ENCODE assay signal across 8 cellular contexts in genomic region chr7:73606801-73607691, GRCh38. TPM values are rescaled to one million over a fixed set of nuclear protein-coding genes. Genes with fewer than 3 reads are reported as not detected.
DNase-seq lines count a peak whose midpoint lies in the region; ATAC-seq and TF ChIP-seq lines count a peak whose summit lies in the region.

No MANE protein-coding gene starts in this region.

- no peaks in the 10 kb centered on the region for H3K9me3 Mint-ChIP-seq in naive thymus-derived CD4-positive, alpha-beta T cell

- no peaks in the 10 kb centered on the region for H3K36me3 ChIP-seq in naive thymus-derived CD4-positive, alpha-beta T cell (ENCODE audit: control insufficient read depth in 2 of 3, insufficient read depth in 3 of 3, low read length in 3 of 3)

- H3K4me1 Mint-ChIP-seq in naive thymus-derived CD4-positive, alpha-beta T cell = peaks cover 0 to 3% (median 0%) of the 10 kb centered on the region in 7 donors

- CTCF ChIA-PET in naive thymus-derived CD4-positive, alpha-beta T cell (lab: Charles Lee) = interaction anchor here (0.6 to 2.8 kb wide), 17 partner anchors 9 to 249 kb away, joined by 3 to 28 read pairs (median 4); partner anchors contain the start of gene ABHD11

- intact Hi-C loops in naive thymus-derived CD4-positive, alpha-beta T cell (cut with micrococcal nuclease) = loop anchor here (1.0 kb wide), 3 partner anchors 60 to 127 kb away; partner anchors contain the start of gene VPS37D (in 2 of the 2)

- H3K27me3 Mint-ChIP-seq in naive thymus-derived CD4-positive, alpha-beta T cell = peaks cover 4 to 41% (median 20%) of the 10 kb centered on the region in 5 donors

- peak; percentile 90 for TF ChIP-seq CTCF in epithelial cell of esophagus (IDR thresholded peaks at IDR 0.05; ENCODE audit: insufficient read depth, low read depth, low read length, missing control alignments)

- no peaks in the 10 kb centered on the region for H3K27me3 ChIP-seq in naive thymus-derived CD4-positive, alpha-beta T cell (ENCODE audit: control insufficient read depth in 2 of 2, insufficient read depth in 2 of 2, low read length in 2 of 2)

- peak; percentile 79 for DNase-seq in NCI-H82 (lab: John Stamatoyannopoulos, UW)
- DNase-seq in NCI-H82 treated with DMSO at 0.1 percent for 48 hours (lab: John Stamatoyannopoulos, UW; ENCODE audit: unreplicated experiment) = no peak
- peak; percentile 26 for DNase-seq in NCI-H2227 treated with DMSO at 0.1 percent for 48 hours (lab: John Stamatoyannopoulos, UW)
- peak; percentile 23 to 66 (median 65) for DNase-seq in activated CD8-positive, alpha-beta memory T cell treated with anti-CD3 and anti-CD28 coated beads for 48 hours (ENCODE audit: low read depth in 2 of 3, low spot score in 2 of 3)
- DNase-seq in epithelial cell of esophagus (ENCODE audit: low read depth) = peak; percentile 29
- DNase-seq in naive thymus-derived CD4-positive, alpha-beta T cell = peak; percentile 42 to 77 (median 61)
- DNase-seq in stimulated activated naive CD4-positive, alpha-beta T cell treated with Interleukin-2 at 50 U/mL for 16 hours (lab: John Stamatoyannopoulos, UW) = peak; percentile 41

- H3K4me1 ChIP-seq in naive thymus-derived CD4-positive, alpha-beta T cell (ENCODE audit: control insufficient read depth in 2 of 2, insufficient read depth in 2 of 2, low read length in 2 of 2) = no peaks in the 10 kb centered on the region

- H3K36me3 Mint-ChIP-seq in naive thymus-derived CD4-positive, alpha-beta T cell = no peaks in the 10 kb centered on the region

- no peak overlapping the region for H3K27ac ChIP-seq in naive thymus-derived CD4-positive, alpha-beta T cell (ENCODE audit: low read depth, low read length)

- POLR2A ChIA-PET in naive thymus-derived CD4-positive, alpha-beta T cell (lab: Charles Lee) = interaction anchor here (1.2 kb wide), 1 partner anchor 28 kb away, joined by 4 read pairs; the partner anchor contains the start of gene TBL2

- no peaks in the 10 kb centered on the region for H3K9me3 ChIP-seq in naive thymus-derived CD4-positive, alpha-beta T cell (ENCODE audit: control insufficient read depth in 2 of 3, low read length in 3 of 3)

- no peak overlapping the region for H3K4me3 ChIP-seq in epithelial cell of esophagus (ENCODE audit: low read length)
- H3K4me3 ChIP-seq in naive thymus-derived CD4-positive, alpha-beta T cell (ENCODE audit: low read length) = no peak overlapping the region

- peak overlapping the region in 1 of 9 donors; percentile 38 for H3K27ac Mint-ChIP-seq in naive thymus-derived CD4-positive, alpha-beta T cell

- no peak overlapping the region for H3K4me3 Mint-ChIP-seq in naive thymus-derived CD4-positive, alpha-beta T cell

- peak; percentile 85 for ATAC-seq in naive thymus-derived CD4-positive, alpha-beta T cell
- no peak for ATAC-seq in GM18505 (IDR thresholded peaks at IDR 0.05; ENCODE audit: unreplicated experiment)

- no peak for TF ChIP-seq POLR2A in GM18505 (IDR thresholded peaks at IDR 0.05; ENCODE audit: borderline replicate concordance, extremely low read depth, insufficient read depth, insufficient read length)

RNA-seq across cellular contexts. Expression of gene MLXIPL, which starts 17.3 kb away (rescaled TPM):
- not detected for total RNA-seq in naive thymus-derived CD4-positive, alpha-beta T cell
- not detected for polyA plus RNA-seq in naive thymus-derived CD4-positive, alpha-beta T cell

RNA-seq across cellular contexts. Expression of gene TBL2, which starts 28.7 kb away (rescaled TPM):
- 10 to 100 TPM; 19.2 to 40.9 (median 32.8) TPM for total RNA-seq in naive thymus-derived CD4-positive, alpha-beta T cell
- 10 to 100 TPM; 21.3 to 29.0 TPM for polyA plus RNA-seq in naive thymus-derived CD4-positive, alpha-beta T cell

RNA-seq across cellular contexts. Expression of gene BCL7B, which starts 49.6 kb away (rescaled TPM):
- 100 to 1,000 TPM in 2 of 5 experiments, 10 to 100 TPM in 3; 57.3 to 118 (median 78.6) TPM for total RNA-seq in naive thymus-derived CD4-positive, alpha-beta T cell
- polyA plus RNA-seq in naive thymus-derived CD4-positive, alpha-beta T cell = 10 to 100 TPM; 80.5 to 89.1 TPM
